In the genomic region with DNA sequence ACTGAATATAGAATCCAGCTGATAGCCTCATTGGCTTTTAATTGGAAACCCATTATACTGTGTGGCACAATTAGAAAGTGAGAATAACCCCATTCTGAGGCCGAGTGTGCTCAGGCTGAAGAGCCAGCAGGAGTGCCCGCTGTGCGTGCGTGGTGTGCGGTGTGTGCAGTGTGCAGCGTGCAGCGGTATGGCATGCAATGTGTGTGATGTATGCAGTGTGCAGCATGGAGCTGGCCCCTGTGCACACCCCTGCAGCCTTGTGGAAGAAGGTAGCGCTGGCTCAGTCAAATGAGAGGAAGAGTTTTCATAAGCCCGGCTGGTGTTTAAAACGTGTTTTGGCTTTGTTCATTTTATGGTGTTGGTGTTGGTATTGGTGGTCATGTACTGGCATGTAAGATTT, we compare ENCODE assay signal across 11 cellular contexts. TPM values are rescaled to one million over a fixed set of nuclear protein-coding genes. Genes with fewer than 3 reads are reported as not detected.
A peak's percentile ranks its signal among the peaks of the same experiment; 100 is the strongest.
DNase-seq lines count a peak whose midpoint lies in the region; ATAC-seq and TF ChIP-seq lines count a peak whose summit lies in the region.
"Had no signal": no experiment of that assay in that cellular context is flagged by ENCODE, and none has a peak within 500 bp of the region (broad histone marks: within the 10 kb centered on the region; RNA-seq: fewer than 3 reads in every experiment).

No MANE protein-coding gene starts in this region.

- H3K36me3 ChIP-seq in cardiac muscle cell (peaks cover 47% of the 10 kb centered on the region), upper lobe of left lung (peaks cover 24 to 86% (median 60%) of the 10 kb centered on the region in 4 donors)

- ATAC-seq in activated B cell treated with CpG ODN at 0.5 μM for 24 hours (ENCODE audit: low read depth) (peak; percentile 18), memory B cell (ENCODE audit: low read depth) (no peak), upper lobe of left lung (ENCODE audit: low FRiP score in 2 of 2) (peak; percentile 38 to 74)

- CTCF ChIA-PET in activated B cell treated with CpG ODN at 0.5 μM for 24 hours (lab: Charles Lee), result interaction anchor here (1.4 to 2.0 kb wide), 3 partner anchors 10 to 48 kb away, joined by 4 to 7 read pairs (median 5); no protein-coding TSS in a partner anchor

- H3K4me1 ChIP-seq in cardiac muscle cell (ENCODE audit: low read depth) (no peaks in the 10 kb centered on the region), upper lobe of left lung (peaks cover 2 to 10% (median 6%) of the 10 kb centered on the region in 4 donors)

- H3K4me3 ChIP-seq in cardiac muscle cell (no peak overlapping the region), upper lobe of left lung (no peak overlapping the region)
- H3K4me3 ChIP-seq: ascending aorta, psoas muscle, vagina had no signal

- intact Hi-C loops in cardiac septum (cut with DNase I), result loop anchor here (1.0 kb wide), 1 partner anchor 49 kb away; no protein-coding TSS in a partner anchor
- intact Hi-C loops in activated B cell treated with CpG ODN at 0.5 μM for 24 hours (cut with micrococcal nuclease), result loop anchor here (1.0 kb wide), 2 partner anchors 19 to 47 kb away; no protein-coding TSS in a partner anchor

- H3K27me3 ChIP-seq in cardiac muscle cell (no peaks in the 10 kb centered on the region), upper lobe of left lung (no peaks in the 10 kb centered on the region)
- H3K27me3 ChIP-seq: ascending aorta, vagina had no signal

- H3K4me3 Mint-ChIP-seq in activated B cell treated with CpG ODN at 0.5 μM for 24 hours (no peak overlapping the region), memory B cell (no peak overlapping the region)

- H3K36me3 Mint-ChIP-seq in activated B cell treated with CpG ODN at 0.5 μM for 24 hours (ENCODE audit: low read depth), result peaks cover 74% of the 10 kb centered on the region
- peaks cover 18% of the 10 kb centered on the region for H3K36me3 Mint-ChIP-seq in memory B cell

- POLR2A ChIA-PET in activated B cell treated with CpG ODN at 0.5 μM for 24 hours (lab: Charles Lee), result no interaction called here

- no peak for TF ChIP-seq POLR2A in upper lobe of left lung (IDR thresholded peaks at IDR 0.05)

- no peak for TF ChIP-seq EP300 in upper lobe of left lung (IDR thresholded peaks at IDR 0.05)

- WGBS in upper lobe of left lung, 2 donors, result 78 to 79% methylated on average over 10 of the region's 10 CpGs

- peak overlapping the region; percentile 6 for H3K27ac ChIP-seq in cardiac muscle cell
- no peak overlapping the region for H3K27ac ChIP-seq in upper lobe of left lung
- H3K27ac ChIP-seq: psoas muscle had no signal

- DNase-seq in cardiac muscle cell (ENCODE audit: low read depth in 1 of 2, low spot score in 1 of 2), result no peak
- DNase-seq in cardiac septum (ENCODE audit: low spot score), result no peak
- no peak for DNase-seq in activated B cell treated with CpG ODN at 0.5 μM for 24 hours
- no peak for DNase-seq in memory B cell (ENCODE audit: low spot score in 2 of 2)
- DNase-seq in upper lobe of left lung, result no peak
- DNase-seq in T1000 (lab: John Stamatoyannopoulos, UW), result no peak
- no peak for DNase-seq in AML-193 (lab: John Stamatoyannopoulos, UW)
- DNase-seq in COR-L47 (lab: John Stamatoyannopoulos, UW), result no peak

- peaks cover 8% of the 10 kb centered on the region for H3K4me1 Mint-ChIP-seq in activated B cell treated with CpG ODN at 0.5 μM for 24 hours
- H3K4me1 Mint-ChIP-seq in memory B cell, result peaks cover 4% of the 10 kb centered on the region

- TF ChIP-seq CTCF in cardiac muscle cell (IDR thresholded peaks at IDR 0.05; ENCODE audit: low read depth, low read length), result no peak
- TF ChIP-seq CTCF in activated B cell treated with CpG ODN at 0.5 μM for 24 hours (IDR thresholded peaks at IDR 0.05), result no peak
- no peak for TF ChIP-seq CTCF in upper lobe of left lung (IDR thresholded peaks at IDR 0.05)

- H3K9me3 Mint-ChIP-seq in activated B cell treated with CpG ODN at 0.5 μM for 24 hours, result no peaks in the 10 kb centered on the region
- H3K9me3 Mint-ChIP-seq in memory B cell, result no peaks in the 10 kb centered on the region

- H3K27me3 Mint-ChIP-seq in activated B cell treated with CpG ODN at 0.5 μM for 24 hours, result no peaks in the 10 kb centered on the region
- no peaks in the 10 kb centered on the region for H3K27me3 Mint-ChIP-seq in memory B cell

- H3K27ac Mint-ChIP-seq in activated B cell treated with CpG ODN at 0.5 μM for 24 hours, result no peak overlapping the region
- peak overlapping the region; percentile 45 for H3K27ac Mint-ChIP-seq in memory B cell

- H3K9me3 ChIP-seq in cardiac muscle cell (ENCODE audit: low read depth), result no peaks in the 10 kb centered on the region
- H3K9me3 ChIP-seq in upper lobe of left lung, result no peaks in the 10 kb centered on the region
- H3K9me3 ChIP-seq: ascending aorta, psoas muscle, vagina had no signal

RNA-seq across cellular contexts. Expression of a gene that starts 22.9 kb away (rescaled TPM):
- total RNA-seq in cardiac muscle cell, result 169 and 324 TPM in 2 replicates
- polyA plus RNA-seq in cardiac muscle cell, result 177 and 327 TPM in 2 replicates
- 327 TPM for total RNA-seq in cardiac septum
- total RNA-seq in activated B cell treated with CpG ODN at 0.5 μM for 24 hours, result 8.6 and 12.0 TPM in 2 replicates
- 100 to 1,000 TPM; 168 to 303 (median 231) TPM for total RNA-seq in upper lobe of left lung

RNA-seq across cellular contexts. Expression of a gene that starts 29.3 kb away (rescaled TPM):
- total RNA-seq in cardiac muscle cell, result 5.7 and 7.5 TPM in 2 replicates
- 5.6 and 7.4 TPM in 2 replicates for polyA plus RNA-seq in cardiac muscle cell
- 5.2 TPM for total RNA-seq in cardiac septum
- total RNA-seq in activated B cell treated with CpG ODN at 0.5 μM for 24 hours, result 19.4 and 21.8 TPM in 2 replicates
- 10 to 100 TPM in 5 of 6 donors, 1 to 10 TPM in 1; 6.7 to 25.1 (median 15.0) TPM for total RNA-seq in upper lobe of left lung

Comparison
In these comparisons a context has a peak if more than half of its experiments do, and no peak if none do; other contexts are left out.
1. RNA of a gene that starts 22.9 kb away (total RNA-seq): 327 TPM in cardiac septum (single experiment), 168 to 303 TPM in upper lobe of left lung and 169 to 324 TPM in cardiac muscle cell; 8.6 to 12.0 TPM in activated B cell treated with CpG ODN at 0.5 μM for 24 hours; every median in the first group is over 10 times any median in the second.